Comparison of ENCODE assay signal across 2 cellular contexts in the genomic region with DNA sequence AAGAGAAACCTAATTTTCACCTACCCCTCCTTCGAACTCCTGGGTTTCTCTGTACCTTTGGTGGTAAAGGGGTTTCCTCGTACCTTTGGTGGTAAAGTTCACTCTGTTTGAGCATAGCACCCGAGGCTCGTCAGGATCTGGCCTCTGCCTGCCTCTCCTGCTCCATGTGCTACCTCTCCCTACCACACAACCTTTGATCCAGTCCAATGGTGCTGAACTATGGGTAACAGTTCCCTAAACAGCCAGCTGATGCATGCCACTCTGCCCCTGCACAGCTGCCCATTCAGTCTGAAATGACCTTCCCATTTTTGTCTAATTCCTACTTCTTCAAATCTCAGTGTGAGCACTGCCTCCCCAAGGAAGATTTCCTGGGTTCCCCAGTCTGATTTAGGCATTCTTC.
TF ChIP-seq lines count a peak whose summit lies in the region.

No MANE protein-coding gene starts in this region.

TF ChIP-seq in K562, 482 proteins besides CTCF, POLR2A, EP300 and RAD21 (continues in another document):
- TF ChIP-seq, protein P1, sequence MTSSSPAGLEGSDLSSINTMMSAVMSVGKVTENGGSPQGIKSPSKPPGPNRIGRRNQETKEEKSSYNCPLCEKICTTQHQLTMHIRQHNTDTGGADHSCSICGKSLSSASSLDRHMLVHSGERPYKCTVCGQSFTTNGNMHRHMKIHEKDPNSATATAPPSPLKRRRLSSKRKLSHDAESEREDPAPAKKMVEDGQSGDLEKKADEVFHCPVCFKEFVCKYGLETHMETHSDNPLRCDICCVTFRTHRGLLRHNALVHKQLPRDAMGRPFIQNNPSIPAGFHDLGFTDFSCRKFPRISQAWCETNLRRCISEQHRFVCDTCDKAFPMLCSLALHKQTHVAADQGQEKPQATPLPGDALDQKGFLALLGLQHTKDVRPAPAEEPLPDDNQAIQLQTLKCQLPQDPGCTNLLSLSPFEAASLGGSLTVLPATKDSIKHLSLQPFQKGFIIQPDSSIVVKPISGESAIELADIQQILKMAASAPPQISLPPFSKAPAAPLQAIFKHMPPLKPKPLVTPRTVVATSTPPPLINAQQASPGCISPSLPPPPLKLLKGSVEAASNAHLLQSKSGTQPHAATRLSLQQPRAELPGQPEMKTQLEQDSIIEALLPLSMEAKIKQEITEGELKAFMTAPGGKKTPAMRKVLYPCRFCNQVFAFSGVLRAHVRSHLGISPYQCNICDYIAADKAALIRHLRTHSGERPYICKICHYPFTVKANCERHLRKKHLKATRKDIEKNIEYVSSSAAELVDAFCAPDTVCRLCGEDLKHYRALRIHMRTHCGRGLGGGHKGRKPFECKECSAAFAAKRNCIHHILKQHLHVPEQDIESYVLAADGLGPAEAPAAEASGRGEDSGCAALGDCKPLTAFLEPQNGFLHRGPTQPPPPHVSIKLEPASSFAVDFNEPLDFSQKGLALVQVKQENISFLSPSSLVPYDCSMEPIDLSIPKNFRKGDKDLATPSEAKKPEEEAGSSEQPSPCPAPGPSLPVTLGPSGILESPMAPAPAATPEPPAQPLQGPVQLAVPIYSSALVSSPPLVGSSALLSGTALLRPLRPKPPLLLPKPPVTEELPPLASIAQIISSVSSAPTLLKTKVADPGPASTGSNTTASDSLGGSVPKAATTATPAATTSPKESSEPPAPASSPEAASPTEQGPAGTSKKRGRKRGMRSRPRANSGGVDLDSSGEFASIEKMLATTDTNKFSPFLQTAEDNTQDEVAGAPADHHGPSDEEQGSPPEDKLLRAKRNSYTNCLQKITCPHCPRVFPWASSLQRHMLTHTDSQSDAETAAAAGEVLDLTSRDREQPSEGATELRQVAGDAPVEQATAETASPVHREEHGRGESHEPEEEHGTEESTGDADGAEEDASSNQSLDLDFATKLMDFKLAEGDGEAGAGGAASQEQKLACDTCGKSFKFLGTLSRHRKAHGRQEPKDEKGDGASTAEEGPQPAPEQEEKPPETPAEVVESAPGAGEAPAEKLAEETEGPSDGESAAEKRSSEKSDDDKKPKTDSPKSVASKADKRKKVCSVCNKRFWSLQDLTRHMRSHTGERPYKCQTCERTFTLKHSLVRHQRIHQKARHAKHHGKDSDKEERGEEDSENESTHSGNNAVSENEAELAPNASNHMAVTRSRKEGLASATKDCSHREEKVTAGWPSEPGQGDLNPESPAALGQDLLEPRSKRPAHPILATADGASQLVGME (CRISPR knock-in tag; IDR thresholded peaks at IDR 0.05) = no peak
- no peak for TF ChIP-seq HBP1 (CRISPR knock-in tag; IDR thresholded peaks at IDR 0.05)
- TF ChIP-seq FOXJ3 (CRISPR knock-in tag; IDR thresholded peaks at IDR 0.05) = no peak
- no peak for TF ChIP-seq ZNF644 (tag; IDR thresholded peaks at IDR 0.05; ENCODE audit: low read depth)
- TF ChIP-seq, protein P2, sequence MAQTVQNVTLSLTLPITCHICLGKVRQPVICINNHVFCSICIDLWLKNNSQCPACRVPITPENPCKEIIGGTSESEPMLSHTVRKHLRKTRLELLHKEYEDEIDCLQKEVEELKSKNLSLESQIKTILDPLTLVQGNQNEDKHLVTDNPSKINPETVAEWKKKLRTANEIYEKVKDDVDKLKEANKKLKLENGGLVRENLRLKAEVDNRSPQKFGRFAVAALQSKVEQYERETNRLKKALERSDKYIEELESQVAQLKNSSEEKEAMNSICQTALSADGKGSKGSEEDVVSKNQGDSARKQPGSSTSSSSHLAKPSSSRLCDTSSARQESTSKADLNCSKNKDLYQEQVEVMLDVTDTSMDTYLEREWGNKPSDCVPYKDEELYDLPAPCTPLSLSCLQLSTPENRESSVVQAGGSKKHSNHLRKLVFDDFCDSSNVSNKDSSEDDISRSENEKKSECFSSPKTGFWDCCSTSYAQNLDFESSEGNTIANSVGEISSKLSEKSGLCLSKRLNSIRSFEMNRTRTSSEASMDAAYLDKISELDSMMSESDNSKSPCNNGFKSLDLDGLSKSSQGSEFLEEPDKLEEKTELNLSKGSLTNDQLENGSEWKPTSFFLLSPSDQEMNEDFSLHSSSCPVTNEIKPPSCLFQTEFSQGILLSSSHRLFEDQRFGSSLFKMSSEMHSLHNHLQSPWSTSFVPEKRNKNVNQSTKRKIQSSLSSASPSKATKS (CRISPR knock-in tag; IDR thresholded peaks at IDR 0.05) = no peak
- no peak for TF ChIP-seq GATAD2B (IDR thresholded peaks at IDR 0.05; ENCODE audit: borderline replicate concordance)
- no peak for TF ChIP-seq NCOA1 (IDR thresholded peaks at IDR 0.05; ENCODE audit: low read depth)
- no peak for TF ChIP-seq SRF (CRISPR knock-in tag; IDR thresholded peaks at IDR 0.05)
- no peak for TF ChIP-seq RHOXF2B (CRISPR knock-in tag; conservative IDR thresholded peaks at IDR 0.05)
- no peak for TF ChIP-seq BRD4 (IDR thresholded peaks at IDR 0.05)
- no peak for TF ChIP-seq ZNF518B (CRISPR knock-in tag; IDR thresholded peaks at IDR 0.05)
- no peak for TF ChIP-seq ZNF561 (CRISPR knock-in tag; conservative IDR thresholded peaks at IDR 0.05)

TF ChIP-seq in GM23338, 12 proteins besides CTCF, POLR2A, EP300 and RAD21:
- TF ChIP-seq ZNF331 (CRISPR knock-in tag; IDR thresholded peaks at IDR 0.05; ENCODE audit: low read depth) = no peak
